13 cellular contexts compared by ENCODE assay signal in genomic region chr17:80917716-80918560, GRCh38.
"Had no signal": no experiment of that assay in that cellular context is flagged by ENCODE, and none has a peak within 500 bp of the region (broad histone marks: within the 10 kb centered on the region; RNA-seq: fewer than 3 reads in every experiment).

No MANE protein-coding gene starts in this region.

- H3K4me3 ChIP-seq: gastroesophageal sphincter, psoas muscle had no signal

- ATAC-seq: activated CD4-positive, CD25-positive, alpha-beta regulatory T cell treated with anti-CD3 and anti-CD28 coated beads, Interleukin-2, amount 50 U/mL, for 24 hours; activated T-cell treated with anti-CD3 and anti-CD28 coated beads, Interleukin-2, amount 50 U/mL, for 72 hours; gastroesophageal sphincter; Right ventricle myocardium inferior had no signal

- H3K9me3 ChIP-seq: gastroesophageal sphincter, psoas muscle had no signal

- H3K27me3 ChIP-seq: gastroesophageal sphincter had no signal

- H3K4me1 ChIP-seq: psoas muscle had no signal

- DNase-seq: activated CD4-positive, alpha-beta T cell treated with anti-CD3 and anti-CD28 coated beads, Interleukin-2, amount 50 U/mL, for 48 hours; activated CD8-positive, alpha-beta memory T cell treated with anti-CD3 and anti-CD28 coated beads, Interleukin-2, amount 50 U/mL, for 4 hours; activated naive CD4-positive, alpha-beta T cell treated with anti-CD3 and anti-CD28 coated beads, Interleukin-2, amount 10 ng/mL, durations not matched to agents 7 days and 5 days; activated T-cell treated with anti-CD3 and anti-CD28 coated beads, Interleukin-2, amount 50 U/mL, for 72 hours; caudate nucleus; cortex of kidney; effector CD8-positive, alpha-beta T cell; stimulated activated CD4-positive, alpha-beta T cell treated with anti-CD3 and anti-CD28 coated beads, Interleukin-4, amount 100 ng/mL, for 24 hours; T-helper 2 cell had no signal
